In the genomic region with DNA sequence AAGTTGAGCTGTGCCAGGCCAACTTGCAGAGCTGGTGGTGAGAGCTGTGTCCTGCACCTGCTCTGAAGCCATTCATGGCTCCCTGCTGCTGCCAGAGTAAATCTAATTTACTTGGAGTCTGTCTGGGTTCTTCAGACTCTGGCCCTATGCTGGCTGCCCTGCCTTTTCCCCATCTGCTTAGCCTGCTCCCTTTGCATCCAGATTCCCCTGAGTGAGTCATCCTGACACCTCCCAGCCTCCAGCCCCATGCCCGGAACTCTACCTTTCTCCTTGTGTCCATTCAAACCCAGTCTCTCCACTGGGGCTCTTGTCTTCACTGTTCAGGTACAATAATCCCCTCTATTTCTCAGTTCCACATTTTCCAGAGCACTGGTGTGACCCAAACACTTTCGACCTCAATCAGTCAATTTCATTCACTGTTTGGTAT, we compare ENCODE assay signal across 13 cellular contexts.
DNase-seq lines count a peak whose midpoint lies in the region; ATAC-seq and TF ChIP-seq lines count a peak whose summit lies in the region.
"Had no signal": no experiment of that assay in that cellular context is flagged by ENCODE, and none has a peak within 500 bp of the region (broad histone marks: within the 10 kb centered on the region; RNA-seq: fewer than 3 reads in every experiment).

No MANE protein-coding gene starts in this region.

- in situ Hi-C loops in G401 (cut with HindIII; ENCODE audit: low sequenced_read_pairs) (no loop called here), mammary epithelial cell (cut with MboI; ENCODE audit: low sequenced_read_pairs in 2 of 2) (no loop called here)

- ATAC-seq in HG03025 (IDR thresholded peaks at IDR 0.05; ENCODE audit: low FRiP score, unreplicated experiment) = peak; percentile 50

- peaks cover 2% of the 10 kb centered on the region for H3K27me3 ChIP-seq in mammary epithelial cell (ENCODE audit: insufficient read depth, low read length)
- H3K27me3 ChIP-seq: tibial artery had no signal

- no peaks in the 10 kb centered on the region for H3K79me2 ChIP-seq in mammary epithelial cell (ENCODE audit: insufficient read depth, low read length)

- DNase-seq in G401 (ENCODE audit: low spot score) (peak; percentile 54), mammary epithelial cell (peak; percentile 28), myocyte (ENCODE audit: low read depth) (peak; percentile 85), nucleus accumbens (lab: John Stamatoyannopoulos, UW) (no peak), GM10266 (ENCODE audit: extremely low spot score) (no peak), middle frontal gyrus (ENCODE audit: extremely low spot score, low spot score) (no peak), NCI-H1436 treated with DMSO at 0.1 percent for 48 hours (lab: John Stamatoyannopoulos, UW) (no peak)
- DNase-seq: activated naive CD4-positive, alpha-beta T cell treated with anti-CD3 and anti-CD28 coated beads, Interleukin-2, amount 10 ng/mL, durations not matched to agents 7 days and 5 days; HFFc6; NCI-H1105; spleen had no signal

- no peaks in the 10 kb centered on the region for H4K20me1 ChIP-seq in mammary epithelial cell (ENCODE audit: insufficient read depth, low read length)

- intact Hi-C loops in mammary epithelial cell (cut with micrococcal nuclease) = no loop called here

- no peak overlapping the region for H3K9ac ChIP-seq in mammary epithelial cell (ENCODE audit: insufficient read depth, low read length)

- H3K36me3 ChIP-seq in mammary epithelial cell (ENCODE audit: insufficient read depth, low read length) = no peaks in the 10 kb centered on the region
- H3K36me3 ChIP-seq: spleen, tibial artery had no signal

- no peaks in the 10 kb centered on the region for H3K9me3 ChIP-seq in mammary epithelial cell (replicated peaks; ENCODE audit: insufficient read depth, low read length)
- H3K9me3 ChIP-seq: spleen, tibial artery had no signal

- H2AFZ ChIP-seq in mammary epithelial cell (ENCODE audit: low read depth, low read length) = no peak overlapping the region

- no peak overlapping the region for H3K4me2 ChIP-seq in mammary epithelial cell (ENCODE audit: insufficient read depth, low read depth, low read length)

- dilution Hi-C loops in mammary epithelial cell (cut with HindIII; ENCODE audit: low sequenced_read_pairs) = no loop called here

- no peaks in the 10 kb centered on the region for H3K4me1 ChIP-seq in mammary epithelial cell (ENCODE audit: insufficient read depth, low read length)
- H3K4me1 ChIP-seq: spleen had no signal

- CTCF ChIA-PET in mammary epithelial cell (lab: Charles Lee; ENCODE audit: low non-redundant PET) = no interaction called here

- BruUV-seq in mammary epithelial cell (replicated peaks; lab: Mats Ljungman, UMichigan) = no TSS peak

- H3K27ac ChIP-seq in mammary epithelial cell (ENCODE audit: insufficient read depth, low read depth, low read length) = no peak overlapping the region
- H3K27ac ChIP-seq: spleen had no signal

- no peak for TF ChIP-seq CTCF in mammary epithelial cell (conservative IDR thresholded peaks at IDR 0.05 in 1 of 2, IDR thresholded peaks at IDR 0.05 in 1 of 2; ENCODE audit: extremely low read depth in 1 of 2, insufficient read depth in 1 of 2, low read depth in 1 of 2, low read length in 2 of 2)
- TF ChIP-seq CTCF in GM10266 (IDR thresholded peaks at IDR 0.05; ENCODE audit: control insufficient read depth, insufficient read depth, low read depth, missing control alignments) = no peak

- H3K4me3 ChIP-seq in mammary epithelial cell (replicated peaks in 1 of 3; ENCODE audit: insufficient read depth in 1 of 3, low read depth in 2 of 3, low read length in 3 of 3) = no peak overlapping the region
- H3K4me3 ChIP-seq: spleen, tibial artery had no signal

- 66% methylated on average over 2 of the region's 2 CpGs for WGBS in mammary epithelial cell (ENCODE audit: low coverage, missing lambda C conversion rate)

Comparison
In these comparisons a context has a peak if more than half of its experiments do, and no peak if none do; other contexts are left out.
1. DNase-seq: peak in G401 (single experiment), mammary epithelial cell (single experiment) and myocyte (single experiment); none in nucleus accumbens (0 of 56), GM10266 (single experiment), middle frontal gyrus (single experiment) and NCI-H1436 treated with DMSO at 0.1 percent for 48 hours (single experiment).